In genomic region chr17:12959441-12959840, GRCh38 we compare ENCODE assay signal across 20 cellular contexts. TPM values are rescaled to one million over a fixed set of nuclear protein-coding genes. Genes with fewer than 3 reads are reported as not detected.
DNase-seq lines count a peak whose midpoint lies in the region; TF ChIP-seq lines count a peak whose summit lies in the region.
"Had no signal": no experiment of that assay in that cellular context is flagged by ENCODE, and none has a peak within 500 bp of the region (broad histone marks: within the 10 kb centered on the region; RNA-seq: fewer than 3 reads in every experiment).

No MANE protein-coding gene starts in this region.

- intact Hi-C loops in activated T-helper 1 cell treated with anti-CD3 and anti-CD28 coated beads, Interleukin-12 subunit alpha, Interleukin-12 subunit beta, Interleukin-2, Interleukin-4 antibody, amounts not matched to agents 30 ng/mL and 10 ng/mL and 1 ng/mL, durations not matched to agents 14 hours and 24 hours and 36 hours (cut with micrococcal nuclease), result no loop called here

- H3K36me3 Mint-ChIP-seq in HFFc6 (ENCODE audit: low read depth), result no peaks in the 10 kb centered on the region
- H3K36me3 Mint-ChIP-seq in activated T-helper 1 cell treated with anti-CD3 and anti-CD28 coated beads, Interleukin-12 subunit alpha, Interleukin-12 subunit beta, Interleukin-2, Interleukin-4 antibody, amounts not matched to agents 30 ng/mL and 10 ng/mL and 1 ng/mL, durations not matched to agents 14 hours and 24 hours and 36 hours (ENCODE audit: low read depth), result no peaks in the 10 kb centered on the region
- no peaks in the 10 kb centered on the region for H3K36me3 Mint-ChIP-seq in activated naive CD8-positive, alpha-beta T cell treated with anti-CD3 and anti-CD28 coated beads for 36 hours
- H3K36me3 Mint-ChIP-seq: immature natural killer cell had no signal

- CTCF ChIA-PET in AG04449 (lab: Yijun Ruan, JAX), result no interaction called here

- no peaks in the 10 kb centered on the region; the same call in 1 of the 2 replicates for H3K27me3 Mint-ChIP-seq in HFFc6 (ENCODE audit: insufficient read depth)
- H3K27me3 Mint-ChIP-seq in activated T-helper 1 cell treated with anti-CD3 and anti-CD28 coated beads, Interleukin-12 subunit alpha, Interleukin-12 subunit beta, Interleukin-2, Interleukin-4 antibody, amounts not matched to agents 30 ng/mL and 10 ng/mL and 1 ng/mL, durations not matched to agents 14 hours and 24 hours and 36 hours (ENCODE audit: insufficient read depth), result no peaks in the 10 kb centered on the region
- no peaks in the 10 kb centered on the region for H3K27me3 Mint-ChIP-seq in activated naive CD8-positive, alpha-beta T cell treated with anti-CD3 and anti-CD28 coated beads for 36 hours
- H3K27me3 Mint-ChIP-seq: activated naive CD8-positive, alpha-beta T cell treated with anti-CD3 and anti-CD28 coated beads, Interleukin-2, amount 50 U/mL, for 24 hours; activated T-cell treated with anti-CD3 and anti-CD28 coated beads, Interleukin-2, amount 50 U/mL, for 24 hours; stimulated activated naive CD8-positive, alpha-beta T cell treated with anti-CD3 and anti-CD28 coated beads, Interleukin-15, amount 100 ng/mL, for 72 hours had no signal

- 0 out of 2 replicates have a peak overlapping the region, but pooled peaks have one; percentile 30 for H3K27ac Mint-ChIP-seq in HFFc6
- no peak overlapping the region for H3K27ac Mint-ChIP-seq in activated T-helper 1 cell treated with anti-CD3 and anti-CD28 coated beads, Interleukin-12 subunit alpha, Interleukin-12 subunit beta, Interleukin-2, Interleukin-4 antibody, amounts not matched to agents 30 ng/mL and 10 ng/mL and 1 ng/mL, durations not matched to agents 14 hours and 24 hours and 36 hours
- no peak overlapping the region for H3K27ac Mint-ChIP-seq in activated naive CD8-positive, alpha-beta T cell treated with anti-CD3 and anti-CD28 coated beads for 36 hours
- H3K27ac Mint-ChIP-seq: activated naive CD8-positive, alpha-beta T cell treated with anti-CD3 and anti-CD28 coated beads, Interleukin-2, amount 50 U/mL, for 24 hours; activated T-cell treated with anti-CD3 and anti-CD28 coated beads, Interleukin-2, amount 50 U/mL, for 24 hours; immature natural killer cell; nephron; stimulated activated naive CD8-positive, alpha-beta T cell treated with anti-CD3 and anti-CD28 coated beads, Interleukin-15, amount 100 ng/mL, for 72 hours had no signal

- in situ Hi-C loops in astrocyte of the cerebellum (cut with HindIII; ENCODE audit: low sequenced_read_pairs), result no loop called here

- TF ChIP-seq CTCF in AG04449 (IDR thresholded peaks at IDR 0.05; ENCODE audit: insufficient read depth, low read length, missing control alignments) (no peak), HFFc6 (IDR thresholded peaks at IDR 0.05) (no peak), astrocyte of the cerebellum (IDR thresholded peaks at IDR 0.05; ENCODE audit: low read depth, low read length, missing control alignments) (no peak)

- peaks cover 8% of the 10 kb centered on the region for H3K9me3 Mint-ChIP-seq in HFFc6
- H3K9me3 Mint-ChIP-seq in activated T-helper 1 cell treated with anti-CD3 and anti-CD28 coated beads, Interleukin-12 subunit alpha, Interleukin-12 subunit beta, Interleukin-2, Interleukin-4 antibody, amounts not matched to agents 30 ng/mL and 10 ng/mL and 1 ng/mL, durations not matched to agents 14 hours and 24 hours and 36 hours, result no peaks in the 10 kb centered on the region
- peaks cover 6% of the 10 kb centered on the region for H3K9me3 Mint-ChIP-seq in activated naive CD8-positive, alpha-beta T cell treated with anti-CD3 and anti-CD28 coated beads for 36 hours
- H3K9me3 Mint-ChIP-seq: stimulated activated naive CD8-positive, alpha-beta T cell treated with anti-CD3 and anti-CD28 coated beads, Interleukin-15, amount 100 ng/mL, for 72 hours had no signal

- 0 out of 2 replicates have a peak, but pooled peaks cover 5% of the 10 kb centered on the region for H3K4me1 Mint-ChIP-seq in HFFc6 (ENCODE audit: low read depth)
- no peaks in the 10 kb centered on the region for H3K4me1 Mint-ChIP-seq in activated T-helper 1 cell treated with anti-CD3 and anti-CD28 coated beads, Interleukin-12 subunit alpha, Interleukin-12 subunit beta, Interleukin-2, Interleukin-4 antibody, amounts not matched to agents 30 ng/mL and 10 ng/mL and 1 ng/mL, durations not matched to agents 14 hours and 24 hours and 36 hours (ENCODE audit: low read depth)
- no peaks in the 10 kb centered on the region for H3K4me1 Mint-ChIP-seq in activated naive CD8-positive, alpha-beta T cell treated with anti-CD3 and anti-CD28 coated beads for 36 hours
- H3K4me1 Mint-ChIP-seq: activated naive CD8-positive, alpha-beta T cell treated with anti-CD3 and anti-CD28 coated beads, Interleukin-2, amount 50 U/mL, for 24 hours; immature natural killer cell; nephron; stimulated activated naive CD8-positive, alpha-beta T cell treated with anti-CD3 and anti-CD28 coated beads, Interleukin-15, amount 100 ng/mL, for 72 hours had no signal

- POLR2A ChIA-PET in AG04449 (lab: Yijun Ruan, JAX), result no interaction called here

- no peak overlapping the region for H3K4me3 Mint-ChIP-seq in HFFc6
- no peak overlapping the region for H3K4me3 Mint-ChIP-seq in activated T-helper 1 cell treated with anti-CD3 and anti-CD28 coated beads, Interleukin-12 subunit alpha, Interleukin-12 subunit beta, Interleukin-2, Interleukin-4 antibody, amounts not matched to agents 30 ng/mL and 10 ng/mL and 1 ng/mL, durations not matched to agents 14 hours and 24 hours and 36 hours
- H3K4me3 Mint-ChIP-seq in activated naive CD8-positive, alpha-beta T cell treated with anti-CD3 and anti-CD28 coated beads for 36 hours, result no peak overlapping the region
- H3K4me3 Mint-ChIP-seq: activated naive CD8-positive, alpha-beta T cell treated with anti-CD3 and anti-CD28 coated beads, Interleukin-2, amount 50 U/mL, for 24 hours; activated T-cell treated with anti-CD3 and anti-CD28 coated beads, Interleukin-2, amount 50 U/mL, for 24 hours; immature natural killer cell; nephron; stimulated activated naive CD8-positive, alpha-beta T cell treated with anti-CD3 and anti-CD28 coated beads, Interleukin-15, amount 100 ng/mL, for 72 hours had no signal

- H3K4me3 ChIP-seq in AG04449 (ENCODE audit: low read depth, low read length), result no peak overlapping the region
- H3K4me3 ChIP-seq in astrocyte of the cerebellum (ENCODE audit: low read depth, low read length), result no peak overlapping the region
- H3K4me3 ChIP-seq: HAP-1 had no signal

- peak; percentile 51 for DNase-seq in AG04449 (ENCODE audit: low read depth, low spot score)
- peak; percentile 7 for DNase-seq in HFFc6
- peak; percentile 15 for DNase-seq in astrocyte of the cerebellum (ENCODE audit: low read depth)
- peak; percentile 47 for DNase-seq in glomerular visceral epithelial cell (ENCODE audit: extremely low spot score)
- no peak for DNase-seq in NCI-H1092 (lab: John Stamatoyannopoulos, UW)
- DNase-seq in DMS79 treated with DMSO at 0.1 percent for 48 hours (lab: John Stamatoyannopoulos, UW), result no peak
- DNase-seq in activated T-helper 1 cell treated with anti-CD3 and anti-CD28 coated beads, Interleukin-12 subunit alpha, Interleukin-12 subunit beta, Interleukin-2, Interleukin-4 antibody, amounts not matched to agents 30 ng/mL and 10 ng/mL and 1 ng/mL, durations not matched to agents 14 hours and 24 hours and 36 hours (ENCODE audit: low spot score), result no peak
- DNase-seq in activated naive CD8-positive, alpha-beta T cell treated with anti-CD3 and anti-CD28 coated beads for 36 hours, result no peak
- DNase-seq: activated CD4-positive, alpha-beta T cell treated with anti-CD3 and anti-CD28 coated beads, Interleukin-2, amount 50 U/mL, for 4 hours; activated naive CD8-positive, alpha-beta T cell treated with anti-CD3 and anti-CD28 coated beads, Interleukin-2, amount 50 U/mL, for 24 hours; activated T-cell treated with anti-CD3 and anti-CD28 coated beads, Interleukin-2, amount 50 U/mL, for 24 hours; Caco-2; immature natural killer cell; mesendoderm; MV-4-11; NCI-H2081; NCI-H69; stimulated activated naive CD8-positive, alpha-beta T cell treated with anti-CD3 and anti-CD28 coated beads, Interleukin-15, amount 100 ng/mL, for 72 hours had no signal

RNA-seq across cellular contexts. Expression of gene ELAC2, which starts 58.4 kb away (rescaled TPM):
- total RNA-seq in HFFc6 (2021; fragmentation: NEBNext Ultra II Directional; extraction: Animal tissue kit (Norgen Biotek cat#: 25700)), result 10 to 100 TPM; 49.8 to 63.8 (median 55.7) TPM
- 96.9 and 98.7 TPM in 2 replicates for total RNA-seq in activated T-helper 1 cell treated with anti-CD3 and anti-CD28 coated beads, Interleukin-12 subunit alpha, Interleukin-12 subunit beta, Interleukin-2, Interleukin-4 antibody, amounts not matched to agents 30 ng/mL and 10 ng/mL and 1 ng/mL, durations not matched to agents 14 hours and 24 hours and 36 hours
- 10 to 100 TPM; 90.2 to 90.3 TPM for total RNA-seq in activated naive CD8-positive, alpha-beta T cell treated with anti-CD3 and anti-CD28 coated beads for 36 hours

Comparison
In these comparisons a context has a peak if more than half of its experiments do, and no peak if none do; other contexts are left out.
1. DNase-seq: peak in AG04449 (single experiment), HFFc6 (single experiment), astrocyte of the cerebellum (single experiment) and glomerular visceral epithelial cell (single experiment); none in NCI-H1092 (single experiment), DMS79 treated with DMSO at 0.1 percent for 48 hours (single experiment), activated T-helper 1 cell treated with anti-CD3 and anti-CD28 coated beads, Interleukin-12 subunit alpha, Interleukin-12 subunit beta, Interleukin-2, Interleukin-4 antibody, amounts not matched to agents 30 ng/mL and 10 ng/mL and 1 ng/mL, durations not matched to agents 14 hours and 24 hours and 36 hours (single experiment) and activated naive CD8-positive, alpha-beta T cell treated with anti-CD3 and anti-CD28 coated beads for 36 hours (single experiment).